6 cellular contexts compared by ENCODE assay signal in the genomic region with DNA sequence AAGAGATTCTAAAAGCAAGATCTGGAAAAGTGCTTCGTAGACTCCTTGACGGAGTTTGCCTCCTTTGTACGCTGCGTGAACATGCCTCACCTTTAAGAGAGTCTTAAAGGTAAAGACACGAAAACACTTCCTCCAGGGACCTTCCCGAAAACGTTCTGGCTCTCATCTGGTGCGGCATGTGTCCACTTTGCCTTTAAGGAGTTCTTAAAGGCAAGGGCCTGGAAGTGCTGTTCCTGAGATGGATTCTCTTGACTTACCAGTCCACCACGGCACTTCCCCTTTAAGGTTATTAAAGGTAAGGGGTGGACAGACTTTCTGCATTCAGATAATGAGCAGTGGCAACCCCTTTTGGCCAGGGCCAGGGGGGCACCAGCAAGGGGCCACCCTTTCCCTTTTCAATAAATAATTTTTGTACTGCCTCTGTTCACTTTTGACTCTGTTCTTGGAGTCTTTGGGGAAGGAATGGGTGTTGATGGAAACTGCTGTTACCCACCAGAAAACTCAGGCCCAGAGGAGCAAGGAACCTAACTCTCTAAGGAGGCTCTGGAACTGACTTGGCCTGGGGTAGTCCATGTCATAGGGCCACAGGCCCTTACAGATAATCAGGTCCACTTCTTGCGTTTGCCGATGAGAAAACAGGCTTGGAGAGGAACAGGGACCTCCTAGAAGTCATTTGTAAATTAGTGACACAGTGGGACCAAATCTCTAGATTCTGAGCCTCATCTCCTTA. TPM values are rescaled to one million over a fixed set of nuclear protein-coding genes. Genes with fewer than 3 reads are reported as not detected.
A peak's percentile ranks its signal among the peaks of the same experiment; 100 is the strongest.
DNase-seq lines count a peak whose midpoint lies in the region; ATAC-seq and TF ChIP-seq lines count a peak whose summit lies in the region.

No MANE protein-coding gene starts in this region.

- TF ChIP-seq CTCF in body of pancreas (IDR thresholded peaks at IDR 0.05) = no peak
- no peak for TF ChIP-seq CTCF in mesothelial cell of epicardium (IDR thresholded peaks at IDR 0.05; ENCODE audit: unreplicated experiment)

- no peaks in the 10 kb centered on the region for H3K36me3 ChIP-seq in body of pancreas (replicated peaks in 1 of 2; ENCODE audit: insufficient read depth in 1 of 2, low read depth in 2 of 2)

- TF ChIP-seq POLR2A in body of pancreas (IDR thresholded peaks at IDR 0.05) = peak in 2 of 3 donors; percentile 10 to 25

- H3K4me3 ChIP-seq in body of pancreas = peak overlapping the region; percentile 27 to 31

- peak; percentile 99 for DNase-seq in DMS79 (lab: John Stamatoyannopoulos, UW)
- DNase-seq in NCI-H460 (ENCODE audit: extremely low read depth, low read depth) = peak; percentile 21
- peak; percentile 75 to 89 (median 80) for DNase-seq in body of pancreas
- DNase-seq in mesothelial cell of epicardium (ENCODE audit: low spot score in 2 of 2, unreplicated experiment in 2 of 2) = peak in 1 of 2 experiments; percentile 60
- DNase-seq in caudate nucleus (lab: John Stamatoyannopoulos, UW) = no peak

- H3K9me3 ChIP-seq in body of pancreas = no peaks in the 10 kb centered on the region

- no peaks in the 10 kb centered on the region for H3K36me3 Mint-ChIP-seq in mesothelial cell of epicardium

- ATAC-seq in HG02623 (IDR thresholded peaks at IDR 0.05; ENCODE audit: unreplicated experiment) (peak; percentile 31), body of pancreas (peak; percentile 82)

- intact Hi-C loops in body of pancreas (cut with DNase I) = no loop called here

- H3K4me3 Mint-ChIP-seq in mesothelial cell of epicardium = peak overlapping the region; percentile 91

- peak overlapping the region; percentile 98 for H3K27ac Mint-ChIP-seq in mesothelial cell of epicardium

- peaks cover 32% of the 10 kb centered on the region for H3K4me1 ChIP-seq in body of pancreas

- WGBS in body of pancreas, 2 donors = 9 to 15% methylated on average over 11 of the region's 11 CpGs

- no peaks in the 10 kb centered on the region for H3K9me3 Mint-ChIP-seq in mesothelial cell of epicardium

- peaks cover 55% of the 10 kb centered on the region for H3K4me1 Mint-ChIP-seq in mesothelial cell of epicardium

- H3K27me3 ChIP-seq in body of pancreas = no peaks in the 10 kb centered on the region

- H3K27ac ChIP-seq in body of pancreas (peak overlapping the region; percentile 20 to 84 (median 66)), caudate nucleus (ENCODE audit: low read depth, low read length) (no peak overlapping the region)

- no peaks in the 10 kb centered on the region for H3K27me3 Mint-ChIP-seq in mesothelial cell of epicardium (ENCODE audit: low read depth)

RNA-seq across cellular contexts. Expression of gene REM2, which starts 4.4 kb away (rescaled TPM):
- 0.32 and 0.37 TPM in 2 replicates for total RNA-seq in NCI-H460 (2014; rRNA removed; shearing (Covaris generic))
- polyA plus RNA-seq in NCI-H460 (2014; cell fraction: nucleus; rRNA removed) = 1.2 TPM in 1 of 2 replicates, not detected in the other
- not detected for total RNA-seq in body of pancreas
- 2.6 to 3.0 TPM (median 3.0 TPM) in 3 replicates for total RNA-seq in mesothelial cell of epicardium

RNA-seq across cellular contexts. Expression of gene LRP10, which starts 15.9 kb away (rescaled TPM):
- 102 and 107 TPM in 2 replicates for total RNA-seq in NCI-H460 (2014; rRNA removed; shearing (Covaris generic))
- polyA plus RNA-seq in NCI-H460 (2014; cell fraction: nucleus; rRNA removed) = 80.0 and 97.8 TPM in 2 replicates
- total RNA-seq in body of pancreas = 10 to 100 TPM; 47.8 to 83.0 TPM
- 38.6 to 40.4 TPM (median 39.8 TPM) in 3 replicates for total RNA-seq in mesothelial cell of epicardium

RNA-seq across cellular contexts. Expression of gene RBM23, which starts 31.5 kb away (rescaled TPM):
- 54.4 and 64.8 TPM in 2 replicates for total RNA-seq in NCI-H460 (2014; rRNA removed; shearing (Covaris generic))
- polyA plus RNA-seq in NCI-H460 (2014; cell fraction: nucleus; rRNA removed) = 93.9 and 125 TPM in 2 replicates
- total RNA-seq in body of pancreas (100 to 1,000 TPM in 1 of 2 donors, 10 to 100 TPM in 1; 39.4 to 219 TPM), mesothelial cell of epicardium (97.9 to 106 TPM (median 101 TPM) in 3 replicates)

RNA-seq across cellular contexts. Expression of gene PRMT5, which starts 41.8 kb away (rescaled TPM):
- 147 and 170 TPM in 2 replicates for total RNA-seq in NCI-H460 (2014; rRNA removed; shearing (Covaris generic))
- 119 and 179 TPM in 2 replicates for polyA plus RNA-seq in NCI-H460 (2014; cell fraction: nucleus; rRNA removed)
- total RNA-seq in body of pancreas (10 to 100 TPM; 36.1 to 40.2 TPM), mesothelial cell of epicardium (86.2 to 89.8 TPM (median 86.2 TPM) in 3 replicates)

RNA-seq across cellular contexts. Expression of gene MMP14, which starts 51.0 kb away (rescaled TPM):
- 0.30 and 0.89 TPM in 2 replicates for total RNA-seq in NCI-H460 (2014; rRNA removed; shearing (Covaris generic))
- 0.16 and 0.50 TPM in 2 replicates for polyA plus RNA-seq in NCI-H460 (2014; cell fraction: nucleus; rRNA removed)
- total RNA-seq in body of pancreas (10 to 100 TPM; 55.3 to 65.3 TPM), mesothelial cell of epicardium (302 to 306 TPM (median 304 TPM) in 3 replicates)

Comparison
In these comparisons a context has a peak if more than half of its experiments do, and no peak if none do; other contexts are left out.
1. DNase-seq: peak in DMS79 (single experiment), NCI-H460 (single experiment) and body of pancreas (4 of 4); none in caudate nucleus (0 of 61).